8 cellular contexts compared by ENCODE assay signal in the genomic region with DNA sequence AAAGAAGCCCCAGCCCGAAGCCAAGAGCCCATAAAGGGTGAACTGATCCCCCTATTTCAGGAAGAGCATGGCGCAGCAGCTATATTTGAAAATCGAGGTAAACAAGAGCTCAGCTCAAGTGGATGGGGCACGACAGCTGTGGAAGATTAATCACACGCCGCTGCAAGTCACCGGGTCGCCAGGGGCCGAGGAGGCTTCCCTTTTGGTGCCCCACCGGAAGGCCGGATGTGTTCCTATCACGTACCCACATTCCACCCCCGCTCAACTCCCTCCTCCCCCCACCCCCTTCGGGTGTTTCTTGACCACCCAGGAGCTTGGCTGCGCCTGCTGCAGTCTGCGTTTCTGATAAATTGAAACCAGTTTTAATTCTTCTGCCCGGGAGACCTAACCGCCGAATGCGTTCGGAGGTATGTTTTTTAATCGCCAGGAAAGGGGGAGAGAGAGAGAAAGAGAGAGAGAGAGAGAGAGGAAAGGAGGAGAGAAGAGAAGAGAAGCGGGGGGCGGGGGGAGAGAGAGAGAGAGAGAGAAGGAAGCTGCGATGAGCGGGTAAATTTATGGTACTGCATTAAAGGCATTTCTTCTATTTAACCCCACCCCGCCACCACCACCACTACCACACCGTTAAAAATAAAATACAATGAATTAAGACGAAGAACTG.
DNase-seq lines count a peak whose midpoint lies in the region; TF ChIP-seq lines count a peak whose summit lies in the region.

No MANE protein-coding gene starts in this region.

- DNase-seq in NB4 (ENCODE audit: low read depth) (peak; percentile 12), choroid plexus epithelial cell (ENCODE audit: low read depth) (peak; percentile 6), NK-92 (lab: John Stamatoyannopoulos, UW; ENCODE audit: unreplicated experiment) (no peak), cortex of kidney (lab: John Stamatoyannopoulos, UW) (no peak), NCI-H69 (lab: John Stamatoyannopoulos, UW) (no peak), NCI-H526 treated with DMSO at 0.1 percent for 48 hours (lab: John Stamatoyannopoulos, UW) (no peak)

- TF ChIP-seq CTCF in NB4 (IDR thresholded peaks at IDR 0.05; ENCODE audit: low read depth, low read length) (no peak), choroid plexus epithelial cell (conservative IDR thresholded peaks at IDR 0.05; ENCODE audit: low read depth, low read length) (no peak)

- H3K9me3 ChIP-seq in muscle layer of duodenum (ENCODE audit: control insufficient read depth in 1 of 2, low read length in 2 of 2), result no peaks in the 10 kb centered on the region

- TF ChIP-seq POLR2A in NB4 (IDR thresholded peaks at IDR 0.05; ENCODE audit: extremely low read depth, insufficient read length), result no peak

- H3K27ac ChIP-seq in muscle layer of duodenum (ENCODE audit: low read length), result no peak overlapping the region

- peaks cover 0 to 27% of the 10 kb centered on the region in 2 donors for H3K4me1 ChIP-seq in muscle layer of duodenum (ENCODE audit: control insufficient read depth in 1 of 2, insufficient read depth in 2 of 2, low read length in 2 of 2)

- H3K27me3 ChIP-seq in muscle layer of duodenum (ENCODE audit: low read depth, low read length), result peaks cover 26% of the 10 kb centered on the region

- no peaks in the 10 kb centered on the region for H3K36me3 ChIP-seq in muscle layer of duodenum (ENCODE audit: control insufficient read depth in 1 of 2, insufficient read depth in 2 of 2, low read length in 2 of 2)

- peak overlapping the region; percentile 68; the same call in 1 of the 2 replicates for H3K4me3 ChIP-seq in GM08714 (ENCODE audit: low read length)
- H3K4me3 ChIP-seq in NB4 (ENCODE audit: low read depth, low read length), result no peak overlapping the region
- H3K4me3 ChIP-seq in choroid plexus epithelial cell (ENCODE audit: low read depth, low read length), result peak overlapping the region; percentile 54
- H3K4me3 ChIP-seq in muscle layer of duodenum (ENCODE audit: low read depth in 1 of 2, low read length in 2 of 2), result peak overlapping the region; percentile 22 to 62

Comparison
In these comparisons a context has a peak if more than half of its experiments do, and no peak if none do; other contexts are left out.
1. DNase-seq: peak in NB4 (single experiment) and choroid plexus epithelial cell (single experiment); none in NK-92 (single experiment), cortex of kidney (single experiment), NCI-H69 (single experiment) and NCI-H526 treated with DMSO at 0.1 percent for 48 hours (single experiment).